Comparison of ENCODE assay signal across 10 cellular contexts in genomic region chr3:140723576-140723975, GRCh38. TPM values are rescaled to one million over a fixed set of nuclear protein-coding genes. Genes with fewer than 3 reads are reported as not detected.
"Had no signal": no experiment of that assay in that cellular context is flagged by ENCODE, and none has a peak within 500 bp of the region (broad histone marks: within the 10 kb centered on the region; RNA-seq: fewer than 3 reads in every experiment).

No MANE protein-coding gene starts in this region.

- H3K9ac ChIP-seq: GM23248 had no signal

- DNase-seq: GM23248, GOT3, H7, HFFc6, KBM-7 had no signal

- ATAC-seq: HCT116, HepG2 had no signal

- H3K4me1 ChIP-seq: HAP-1 had no signal

- H3K4me3 ChIP-seq: GM23248, HAP-1 had no signal

- H3K27ac ChIP-seq: GM23248 had no signal

- FAIRE-seq: HepG2 had no signal

- H3K9me3 ChIP-seq: HAP-1 had no signal

- H2AFZ ChIP-seq: GM23248 had no signal

- H3K36me3 ChIP-seq: HAP-1 had no signal

RNA-seq across cellular contexts. Expression of gene TRIM42, which starts 45.7 kb away (rescaled TPM):
- total RNA-seq: GM23248, H4, H7, HepG2, HFFc6, HT-29 had no signal
